In the genomic region with DNA sequence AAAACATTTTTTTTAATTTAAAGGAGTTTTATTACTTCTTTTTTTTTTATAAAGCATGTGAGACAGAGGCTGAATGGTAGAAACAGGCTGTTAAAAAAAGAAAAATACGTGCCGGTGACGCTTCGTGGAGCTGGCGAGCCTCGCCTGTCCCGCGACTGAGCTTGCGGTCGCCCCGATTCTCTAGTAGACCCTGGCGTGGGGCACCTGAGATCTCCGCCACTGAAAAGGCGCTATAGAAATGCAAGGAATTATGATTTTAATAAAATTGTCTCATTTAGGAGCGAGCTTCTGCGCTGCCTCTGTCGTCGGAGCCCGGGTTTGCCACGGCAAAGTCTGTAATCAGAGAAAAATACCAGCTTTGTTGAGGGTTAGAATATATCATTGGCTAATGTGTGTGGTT, we compare ENCODE assay signal across 8 cellular contexts. TPM values are rescaled to one million over a fixed set of nuclear protein-coding genes. Genes with fewer than 3 reads are reported as not detected.
DNase-seq lines count a peak whose midpoint lies in the region; ATAC-seq and TF ChIP-seq lines count a peak whose summit lies in the region.
"Had no signal": no experiment of that assay in that cellular context is flagged by ENCODE, and none has a peak within 500 bp of the region (broad histone marks: within the 10 kb centered on the region; RNA-seq: fewer than 3 reads in every experiment).

No MANE protein-coding gene starts in this region.

- no peak overlapping the region for H2AK9ac ChIP-seq in IMR-90 (replicated peaks; ENCODE audit: low read depth, low read length, poor library complexity)

- H3K14ac ChIP-seq in IMR-90 (replicated peaks; ENCODE audit: low read depth, low read length) = no peak overlapping the region

- no TSS peak for BruUV-seq in IMR-90 (replicated peaks; lab: Mats Ljungman, UMichigan)

- no peak overlapping the region for H2AK5ac ChIP-seq in IMR-90 (ENCODE audit: low read depth, low read length)

- no peak overlapping the region for H3K4ac ChIP-seq in IMR-90 (ENCODE audit: low read depth, low read length)

- DNase-seq in IMR-90 (no peak), foreskin keratinocyte (no peak), stomach (no peak), NCI-H1105 treated with DMSO at 0.1 percent for 48 hours (lab: John Stamatoyannopoulos, UW) (no peak), SK-N-SH (no peak), SKM-1 treated with dmso at 0.1 percent for 144 hours (lab: John Stamatoyannopoulos, UW; ENCODE audit: unreplicated experiment) (no peak)
- no peak for DNase-seq in activated CD8-positive, alpha-beta T cell treated with anti-CD3 and anti-CD28 coated beads, Interleukin-2, amount 10 ng/mL, durations not matched to agents 7 days and 5 days
- DNase-seq: NCI-H2171 treated with DMSO at 0.1 percent for 48 hours had no signal

- H3K36me3 ChIP-seq in IMR-90 (ENCODE audit: control insufficient read depth, insufficient read depth, low read length) (peaks cover 3% of the 10 kb centered on the region; the same call in 1 of the 2 replicates), stomach (no peaks in the 10 kb centered on the region), SK-N-SH (replicated peaks in 1 of 2; ENCODE audit: control insufficient read depth in 1 of 2, insufficient read depth in 2 of 2, low read length in 1 of 2) (no peaks in the 10 kb centered on the region)

- intact Hi-C loops in IMR-90 (cut with micrococcal nuclease) = no loop called here
- intact Hi-C loops in stomach (cut with DNase I; ENCODE audit: low total_unique reads) = no loop called here

- no peaks in the 10 kb centered on the region for H3K9me2 ChIP-seq in SK-N-SH

- no peak overlapping the region for H2BK5ac ChIP-seq in IMR-90 (ENCODE audit: low read depth, low read length, poor library complexity, severe bottlenecking)

- H2BK20ac ChIP-seq in IMR-90 (ENCODE audit: low read depth, low read length) = no peak overlapping the region

- H4K5ac ChIP-seq in IMR-90 (ENCODE audit: low read depth, low read length) = no peak overlapping the region

- dilution Hi-C loops in IMR-90 (cut with HindIII; ENCODE audit: low sequenced_read_pairs, unreplicated experiment) = no loop called here

- POLR2A ChIA-PET in IMR-90 (lab: Charles Lee; ENCODE audit: unreplicated experiment) = interaction anchor here (0.5 to 1.3 kb wide), 2 partner anchors 9 to 46 kb away, joined by 8 to 11 read pairs; no protein-coding TSS in a partner anchor
- POLR2A ChIA-PET in activated CD8-positive, alpha-beta T cell treated with anti-CD3 and anti-CD28 coated beads, Interleukin-2, amount 10 ng/mL, durations not matched to agents 7 days and 5 days (lab: Charles Lee) = interaction anchor here (0.6 kb wide), 1 partner anchor 31 kb away, joined by 3 read pairs; no protein-coding TSS in a partner anchor
- POLR2A ChIA-PET in SK-N-SH (lab: Yijun Ruan, JAX) = no interaction called here

- no peak overlapping the region for H2BK15ac ChIP-seq in IMR-90 (ENCODE audit: low read depth, low read length)

- H3K36me3 Mint-ChIP-seq in activated CD8-positive, alpha-beta T cell treated with anti-CD3 and anti-CD28 coated beads, Interleukin-2, amount 10 ng/mL, durations not matched to agents 7 days and 5 days (ENCODE audit: low read depth) = peaks cover 2% of the 10 kb centered on the region

- TF ChIP-seq EP300 in stomach (IDR thresholded peaks at IDR 0.05) (no peak), SK-N-SH (IDR thresholded peaks at IDR 0.05; ENCODE audit: borderline replicate concordance in 1 of 2, low read depth in 1 of 2, low read length in 1 of 2) (no peak)

- H3K79me2 ChIP-seq in SK-N-SH (ENCODE audit: insufficient read depth) = peaks cover 7% of the 10 kb centered on the region; the same call in 1 of the 2 replicates

- peak overlapping the region; percentile 46 for H3K4me3 Mint-ChIP-seq in activated CD8-positive, alpha-beta T cell treated with anti-CD3 and anti-CD28 coated beads, Interleukin-2, amount 10 ng/mL, durations not matched to agents 7 days and 5 days

- H3K4me2 ChIP-seq in IMR-90 (ENCODE audit: low read depth, low read length) (no peak overlapping the region; the same call in 1 of the 2 replicates), SK-N-SH (no peak overlapping the region)

- peaks cover 27 to 73% of the 10 kb centered on the region in 2 experiments for H3K79me1 ChIP-seq in IMR-90 (ENCODE audit: low read depth in 1 of 2, low read length in 2 of 2)

- H3K9ac ChIP-seq in IMR-90 (ENCODE audit: low read depth, low read length) (no peak overlapping the region), SK-N-SH (no peak overlapping the region)

- ATAC-seq in IMR-90 (ENCODE audit: low read depth) = no peak
- ATAC-seq in activated CD8-positive, alpha-beta T cell treated with anti-CD3 and anti-CD28 coated beads, Interleukin-2, amount 10 ng/mL, durations not matched to agents 7 days and 5 days = no peak
- ATAC-seq in foreskin keratinocyte = no peak

- H3K27me3 ChIP-seq in IMR-90 (ENCODE audit: control insufficient read depth, insufficient read depth, low read length) (no peaks in the 10 kb centered on the region), foreskin keratinocyte (peaks cover 48% of the 10 kb centered on the region), stomach (peaks cover 0 to 58% (median 13%) of the 10 kb centered on the region in 3 donors), SK-N-SH (ENCODE audit: insufficient read depth) (no peaks in the 10 kb centered on the region)

- in situ Hi-C loops in IMR-90 (cut with MboI; ENCODE audit: low sequenced_read_pairs) = no loop called here

- no peak overlapping the region for H3K18ac ChIP-seq in IMR-90 (ENCODE audit: low read depth, low read length)

- H3K27me3 Mint-ChIP-seq in activated CD8-positive, alpha-beta T cell treated with anti-CD3 and anti-CD28 coated beads, Interleukin-2, amount 10 ng/mL, durations not matched to agents 7 days and 5 days (ENCODE audit: low read depth) = peaks cover 81% of the 10 kb centered on the region

- H2AFZ ChIP-seq in IMR-90 (replicated peaks; ENCODE audit: low read length, poor library complexity) (no peak overlapping the region), SK-N-SH (ENCODE audit: low read depth) (no peak overlapping the region)

- WGBS in IMR-90 (ENCODE audit: extremely low coverage in 2 of 2, insufficient read length in 1 of 2), 2 experiments = 82% methylated on average over 19 of the region's 20 CpGs; no CpG with 5 or more reads in 1 of the 2 experiments
- WGBS in stomach, 5 donors = 45 to 68% (median 62%) methylated on average over 20 of the region's 20 CpGs
- 96% methylated on average over 20 of the region's 20 CpGs for WGBS in SK-N-SH (ENCODE audit: low lambda C conversion rate)

- H3K9me3 ChIP-seq in IMR-90 (ENCODE audit: control insufficient read depth, insufficient read depth, low read length) (no peaks in the 10 kb centered on the region), stomach (no peaks in the 10 kb centered on the region), SK-N-SH (no peaks in the 10 kb centered on the region)

- H3K27ac ChIP-seq in IMR-90 (ENCODE audit: insufficient read depth, low read length) = peak overlapping the region; percentile 16; the same call in 1 of the 2 replicates
- peak overlapping the region; percentile 33 for H3K27ac ChIP-seq in foreskin keratinocyte
- H3K27ac ChIP-seq in stomach = peak overlapping the region; percentile 65 to 94 (median 91)
- no peak overlapping the region for H3K27ac ChIP-seq in SK-N-SH (ENCODE audit: low read depth in 2 of 2, low read length in 1 of 2)

- no peak overlapping the region for H3K27ac Mint-ChIP-seq in activated CD8-positive, alpha-beta T cell treated with anti-CD3 and anti-CD28 coated beads, Interleukin-2, amount 10 ng/mL, durations not matched to agents 7 days and 5 days

- peaks cover 21% of the 10 kb centered on the region for H3K4me1 Mint-ChIP-seq in activated CD8-positive, alpha-beta T cell treated with anti-CD3 and anti-CD28 coated beads, Interleukin-2, amount 10 ng/mL, durations not matched to agents 7 days and 5 days (ENCODE audit: low read depth)

- H3K9me1 ChIP-seq in IMR-90 (ENCODE audit: insufficient read depth, low read length) = peaks cover 9% of the 10 kb centered on the region; the same call in 1 of the 2 replicates

- H4K91ac ChIP-seq in IMR-90 (ENCODE audit: insufficient read depth, low read depth, low read length) = no peak overlapping the region

- H3K4me3 ChIP-seq in IMR-90 (ENCODE audit: insufficient read depth, low read depth, low read length) = no peak overlapping the region
- peak overlapping the region; percentile 25 to 40 (median 31) for H3K4me3 ChIP-seq in stomach
- no peak overlapping the region for H3K4me3 ChIP-seq in SK-N-SH (ENCODE audit: low read depth in 2 of 2, low read length in 1 of 2)

- TF ChIP-seq POLR2A in IMR-90 (IDR thresholded peaks at IDR 0.05; ENCODE audit: low read depth, low read length) (no peak), stomach (IDR thresholded peaks at IDR 0.05) (no peak)

- peaks cover 30% of the 10 kb centered on the region for H3K4me1 ChIP-seq in IMR-90 (ENCODE audit: control insufficient read depth, insufficient read depth, low read length)
- H3K4me1 ChIP-seq in foreskin keratinocyte = peaks cover 26% of the 10 kb centered on the region
- H3K4me1 ChIP-seq in stomach = peaks cover 94 to 100% (median 99%) of the 10 kb centered on the region in 4 donors
- peaks cover 7 to 35% of the 10 kb centered on the region in 2 experiments; a peak in 3 of 4 replicates for H3K4me1 ChIP-seq in SK-N-SH (ENCODE audit: control insufficient read depth in 1 of 2, insufficient read depth in 2 of 2, low read depth in 1 of 2, low read length in 1 of 2)

- H3K9me3 Mint-ChIP-seq in activated CD8-positive, alpha-beta T cell treated with anti-CD3 and anti-CD28 coated beads, Interleukin-2, amount 10 ng/mL, durations not matched to agents 7 days and 5 days (ENCODE audit: insufficient read depth) = no peaks in the 10 kb centered on the region

- TF ChIP-seq CTCF in IMR-90 (conservative IDR thresholded peaks at IDR 0.05; ENCODE audit: low read depth, low read length) (no peak), foreskin keratinocyte (conservative IDR thresholded peaks at IDR 0.05) (no peak), stomach (IDR thresholded peaks at IDR 0.05) (no peak), SK-N-SH (IDR thresholded peaks at IDR 0.05) (no peak)

- no peak overlapping the region for H3K23ac ChIP-seq in IMR-90 (ENCODE audit: low read depth, low read length)

- H3K56ac ChIP-seq in IMR-90 (ENCODE audit: extremely low read depth, insufficient read depth, low read length) = no peak overlapping the region

- TF ChIP-seq RAD21 in IMR-90 (IDR thresholded peaks at IDR 0.05; ENCODE audit: low read length) (no peak), SK-N-SH (IDR thresholded peaks at IDR 0.05; ENCODE audit: low read length) (no peak)

- CTCF ChIA-PET in IMR-90 (lab: Yijun Ruan, JAX) = interaction anchor here (0.6 to 0.7 kb wide), 4 partner anchors 17 to 101 kb away, joined by 3 to 5 read pairs (median 3); no protein-coding TSS in a partner anchor
- CTCF ChIA-PET in activated CD8-positive, alpha-beta T cell treated with anti-CD3 and anti-CD28 coated beads, Interleukin-2, amount 10 ng/mL, durations not matched to agents 7 days and 5 days (lab: Charles Lee) = interaction anchor here (0.6 to 3.2 kb wide), 10 partner anchors 16 to 82 kb away, joined by 3 to 16 read pairs (median 5); no protein-coding TSS in a partner anchor
- CTCF ChIA-PET in SK-N-SH (lab: Yijun Ruan, JAX) = interaction anchor here (0.7 to 2.5 kb wide), 8 partner anchors 10 to 104 kb away, joined by 3 to 14 read pairs (median 4); a partner anchor contains a TSS

- H2BK120ac ChIP-seq in IMR-90 (ENCODE audit: low read depth, low read length) = no peak overlapping the region

- H4K8ac ChIP-seq in IMR-90 (ENCODE audit: low read depth in 2 of 2, low read length in 2 of 2) = no peak overlapping the region; a peak in 1 of 4 replicates

- peaks cover 13% of the 10 kb centered on the region; the same call in 1 of the 2 replicates for H4K20me1 ChIP-seq in IMR-90 (ENCODE audit: insufficient read depth, low read length)
- H4K20me1 ChIP-seq in SK-N-SH (ENCODE audit: insufficient read depth) = peaks cover 4% of the 10 kb centered on the region; the same call in 1 of the 2 replicates

- H3F3A ChIP-seq in SK-N-SH (replicated peaks; ENCODE audit: insufficient read depth) = no peaks in the 10 kb centered on the region

RNA-seq across cellular contexts. Expression of a gene that starts 18.4 kb away (rescaled TPM):
- total RNA-seq in IMR-90 (2012; rRNA removed) (10.0 and 10.2 TPM in 2 replicates), foreskin keratinocyte (9.4 and 13.0 TPM in 2 replicates), stomach (100 to 1,000 TPM in 1 of 5 donors, 10 to 100 TPM in 4; 14.0 to 183 (median 63.3) TPM)
- polyA plus RNA-seq in IMR-90 (2012; rRNA removed) (46.9 and 47.7 TPM in 2 replicates), foreskin keratinocyte (3.3 and 5.3 TPM in 2 replicates), stomach (10 to 100 TPM; 11.5 to 45.0 (median 30.2) TPM), SK-N-SH (2012; rRNA removed) (5.1 and 14.8 TPM in 2 replicates)
- polyA plus RNA-seq in IMR-90 (2012; cell fraction: cytosol; rRNA removed) = 34.3 and 53.4 TPM in 2 replicates
- 34.8 and 48.3 TPM in 2 replicates for polyA plus RNA-seq in IMR-90 (2012; cell fraction: nucleus; rRNA removed; ENCODE audit: low replicate concordance)
- 1 to 10 TPM in 1 of 2 experiments, under 1 TPM in 1; 0.40 to 1.4 TPM for total RNA-seq in activated CD8-positive, alpha-beta T cell treated with anti-CD3 and anti-CD28 coated beads, Interleukin-2, amount 10 ng/mL, durations not matched to agents 7 days and 5 days
- 9.1 and 13.3 TPM in 2 replicates for polyA plus RNA-seq in SK-N-SH (2012; cell fraction: cytosol; rRNA removed)
- 14.0 and 14.9 TPM in 2 replicates for polyA plus RNA-seq in SK-N-SH (2012; cell fraction: nucleus; rRNA removed)

RNA-seq across cellular contexts. Expression of a gene that starts 44.3 kb away (rescaled TPM):
- total RNA-seq in IMR-90 (2012; rRNA removed) (not detected in 2 replicates), foreskin keratinocyte (0.07 and 0.14 TPM in 2 replicates), stomach (under 1 TPM in 1 of 5 donors, not detected in 4; 0.58 TPM)
- polyA plus RNA-seq in IMR-90 (2012; rRNA removed) (0.03 TPM in 1 of 2 replicates, not detected in the other), foreskin keratinocyte (0.08 TPM in 1 of 2 replicates, not detected in the other), stomach (under 1 TPM in 2 of 3 donors, not detected in 1; 0.12 to 0.13 TPM), SK-N-SH (2012; rRNA removed) (1.0 and 1.6 TPM in 2 replicates)
- 0.03 TPM in 1 of 2 replicates, not detected in the other for polyA plus RNA-seq in IMR-90 (2012; cell fraction: cytosol; rRNA removed)
- polyA plus RNA-seq in IMR-90 (2012; cell fraction: nucleus; rRNA removed; ENCODE audit: low replicate concordance) = 0.07 TPM in 1 of 2 replicates, not detected in the other
- under 1 TPM; 0.21 to 0.34 TPM for total RNA-seq in activated CD8-positive, alpha-beta T cell treated with anti-CD3 and anti-CD28 coated beads, Interleukin-2, amount 10 ng/mL, durations not matched to agents 7 days and 5 days
- polyA plus RNA-seq in SK-N-SH (2012; cell fraction: cytosol; rRNA removed) = 0.95 and 1.0 TPM in 2 replicates
- 1.4 and 3.0 TPM in 2 replicates for polyA plus RNA-seq in SK-N-SH (2012; cell fraction: nucleus; rRNA removed)

RNA-seq across cellular contexts. Expression of a gene that starts 56.6 kb away (rescaled TPM):
- 13.3 and 22.5 TPM in 2 replicates for total RNA-seq in IMR-90 (2012; rRNA removed)
- polyA plus RNA-seq in IMR-90 (2012; rRNA removed) = 42.4 and 64.7 TPM in 2 replicates
- 94.5 and 111 TPM in 2 replicates for polyA plus RNA-seq in IMR-90 (2012; cell fraction: cytosol; rRNA removed)
- polyA plus RNA-seq in IMR-90 (2012; cell fraction: nucleus; rRNA removed; ENCODE audit: low replicate concordance) = 24.3 and 34.4 TPM in 2 replicates
- 10 to 100 TPM; 23.4 to 25.4 TPM for total RNA-seq in activated CD8-positive, alpha-beta T cell treated with anti-CD3 and anti-CD28 coated beads, Interleukin-2, amount 10 ng/mL, durations not matched to agents 7 days and 5 days
- 55.0 and 64.9 TPM in 2 replicates for total RNA-seq in foreskin keratinocyte
- 103 and 106 TPM in 2 replicates for polyA plus RNA-seq in foreskin keratinocyte
- total RNA-seq in stomach = 10 to 100 TPM in 4 of 5 donors, 1 to 10 TPM in 1; 1.8 to 93.3 (median 25.9) TPM
- polyA plus RNA-seq in stomach = 10 to 100 TPM; 59.0 to 75.4 (median 61.8) TPM
- 65.7 and 91.8 TPM in 2 replicates for polyA plus RNA-seq in SK-N-SH (2012; rRNA removed)
- polyA plus RNA-seq in SK-N-SH (2012; cell fraction: cytosol; rRNA removed) = 55.7 and 67.8 TPM in 2 replicates
- 31.0 and 46.6 TPM in 2 replicates for polyA plus RNA-seq in SK-N-SH (2012; cell fraction: nucleus; rRNA removed)

Comparison
In these comparisons a context has a peak if more than half of its experiments do, and no peak if none do; other contexts are left out.
1. H3K27ac ChIP-seq: peak in IMR-90 (single experiment), foreskin keratinocyte (single experiment) and stomach (5 of 5); none in SK-N-SH (0 of 2).
2. H3K4me3 ChIP-seq: peak in stomach (4 of 4); none in IMR-90 (single experiment) and SK-N-SH (0 of 2).